15 cellular contexts compared by ENCODE assay signal in the genomic region with DNA sequence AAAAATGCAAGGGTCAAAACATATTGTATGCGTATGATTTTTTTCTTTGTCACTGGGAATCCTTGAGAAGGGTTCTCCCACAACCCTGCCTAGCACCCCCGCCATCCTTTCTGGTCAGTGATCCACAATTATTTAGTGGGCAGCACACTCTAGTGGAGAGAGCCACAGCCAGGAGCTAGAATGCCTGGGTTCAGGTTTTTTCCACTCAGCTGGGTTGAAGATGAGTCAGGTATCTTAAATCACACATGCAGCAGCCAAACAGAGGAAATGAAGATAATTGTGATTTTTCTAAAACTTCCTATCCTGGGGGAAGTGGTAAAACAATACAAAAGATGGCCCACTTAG.
DNase-seq lines count a peak whose midpoint lies in the region; ATAC-seq and TF ChIP-seq lines count a peak whose summit lies in the region.
"Had no signal": no experiment of that assay in that cellular context is flagged by ENCODE, and none has a peak within 500 bp of the region (broad histone marks: within the 10 kb centered on the region; RNA-seq: fewer than 3 reads in every experiment).

No MANE protein-coding gene starts in this region.

- peak; percentile 74 for TF ChIP-seq CTCF in LNCAP (IDR thresholded peaks at IDR 0.05)
- no peak for TF ChIP-seq CTCF in mesothelial cell of epicardium (IDR thresholded peaks at IDR 0.05; ENCODE audit: unreplicated experiment)

- H3K4me1 Mint-ChIP-seq in mesothelial cell of epicardium: peaks cover 2% of the 10 kb centered on the region
- H3K4me1 Mint-ChIP-seq: activated CD4-positive, alpha-beta memory T cell treated with anti-CD3 and anti-CD28 coated beads, Interleukin-2, amount 10 ng/mL, durations not matched to agents 7 days and 5 days; stimulated activated effector memory CD8-positive, alpha-beta T cell treated with anti-CD3 and anti-CD28 coated beads, Interleukin-12 subunit alpha, Interleukin-12 subunit beta, amount 100 ng/mL, for 72 hours had no signal

- peaks cover 4% of the 10 kb centered on the region for H3K9me3 Mint-ChIP-seq in mesothelial cell of epicardium
- H3K9me3 Mint-ChIP-seq: activated CD4-positive, alpha-beta memory T cell treated with anti-CD3 and anti-CD28 coated beads, Interleukin-2, amount 10 ng/mL, durations not matched to agents 7 days and 5 days had no signal

- H3K4me3 Mint-ChIP-seq in mesothelial cell of epicardium: no peak overlapping the region
- H3K4me3 Mint-ChIP-seq: activated CD4-positive, alpha-beta memory T cell treated with anti-CD3 and anti-CD28 coated beads, Interleukin-2, amount 10 ng/mL, durations not matched to agents 7 days and 5 days; stimulated activated effector memory CD8-positive, alpha-beta T cell treated with anti-CD3 and anti-CD28 coated beads, Interleukin-12 subunit alpha, Interleukin-12 subunit beta, amount 100 ng/mL, for 72 hours had no signal

- H3K36me3 Mint-ChIP-seq in mesothelial cell of epicardium: no peaks in the 10 kb centered on the region
- H3K36me3 Mint-ChIP-seq: stimulated activated effector memory CD8-positive, alpha-beta T cell treated with anti-CD3 and anti-CD28 coated beads, Interleukin-12 subunit alpha, Interleukin-12 subunit beta, amount 100 ng/mL, for 72 hours had no signal

- no peak overlapping the region for H3K27ac Mint-ChIP-seq in mesothelial cell of epicardium
- H3K27ac Mint-ChIP-seq: activated CD4-positive, alpha-beta memory T cell treated with anti-CD3 and anti-CD28 coated beads, Interleukin-2, amount 10 ng/mL, durations not matched to agents 7 days and 5 days; stimulated activated effector memory CD8-positive, alpha-beta T cell treated with anti-CD3 and anti-CD28 coated beads, Interleukin-12 subunit alpha, Interleukin-12 subunit beta, amount 100 ng/mL, for 72 hours had no signal

- peak; percentile 84 for DNase-seq in Caki2 (ENCODE audit: low read depth)
- peak; percentile 67 for DNase-seq in SK-N-DZ (ENCODE audit: low spot score)
- peak; percentile 51 for DNase-seq in kidney tubule cell (ENCODE audit: low spot score)
- no peak for DNase-seq in ACHN
- no peak for DNase-seq in mesothelial cell of epicardium (ENCODE audit: low spot score in 2 of 2, unreplicated experiment in 2 of 2)
- no peak for DNase-seq in ureter (ENCODE audit: low spot score)
- DNase-seq: activated CD4-positive, alpha-beta memory T cell treated with anti-CD3 and anti-CD28 coated beads, Interleukin-2, amount 10 ng/mL, durations not matched to agents 7 days and 5 days; activated effector memory CD4-positive, alpha-beta T cell treated with Interleukin-2 at 50 U/mL for 16 hours; midbrain; NCI-H1436 treated with DMSO at 0.1 percent for 48 hours; PC-9; T-helper 2 cell had no signal

- no peak for ATAC-seq in GM18517 (IDR thresholded peaks at IDR 0.05; ENCODE audit: unreplicated experiment)
- ATAC-seq: stimulated activated effector memory CD8-positive, alpha-beta T cell treated with anti-CD3 and anti-CD28 coated beads, Interleukin-12 subunit alpha, Interleukin-12 subunit beta, amount 100 ng/mL, for 72 hours had no signal

- H3K27me3 Mint-ChIP-seq in mesothelial cell of epicardium (ENCODE audit: low read depth): no peaks in the 10 kb centered on the region
- H3K27me3 Mint-ChIP-seq: activated CD4-positive, alpha-beta memory T cell treated with anti-CD3 and anti-CD28 coated beads, Interleukin-2, amount 10 ng/mL, durations not matched to agents 7 days and 5 days had no signal

- in situ Hi-C loops in Caki2 (cut with HindIII; ENCODE audit: low pct_unique_long_range_greater_than_20kb, low sequenced_read_pairs) (no loop called here), ACHN (cut with HindIII; ENCODE audit: low pct_ligation_motif_present, low pct_unique_long_range_greater_than_20kb, low sequenced_read_pairs) (no loop called here)

Comparison
In these comparisons a context has a peak if more than half of its experiments do, and no peak if none do; other contexts are left out.
1. DNase-seq: peak in Caki2 (single experiment), SK-N-DZ (single experiment) and kidney tubule cell (single experiment); none in ACHN (single experiment), mesothelial cell of epicardium (0 of 2) and ureter (single experiment).